Comparison of ENCODE assay signal across 1 cellular context in genomic region chr2:156157670-156158069, GRCh38.
TF ChIP-seq lines count a peak whose summit lies in the region.

No MANE protein-coding gene starts in this region.

TF ChIP-seq in GM23338, 12 proteins besides CTCF, POLR2A, EP300 and RAD21 (continued from another document):
- TF ChIP-seq REST (IDR thresholded peaks at IDR 0.05; ENCODE audit: unreplicated experiment) (no peak), NANOG (IDR thresholded peaks at IDR 0.05; ENCODE audit: borderline replicate concordance) (no peak), EZH2phosphoT487 (IDR thresholded peaks at IDR 0.05; ENCODE audit: unreplicated experiment) (no peak)
